Comparison of ENCODE assay signal across 8 cellular contexts in the genomic region with DNA sequence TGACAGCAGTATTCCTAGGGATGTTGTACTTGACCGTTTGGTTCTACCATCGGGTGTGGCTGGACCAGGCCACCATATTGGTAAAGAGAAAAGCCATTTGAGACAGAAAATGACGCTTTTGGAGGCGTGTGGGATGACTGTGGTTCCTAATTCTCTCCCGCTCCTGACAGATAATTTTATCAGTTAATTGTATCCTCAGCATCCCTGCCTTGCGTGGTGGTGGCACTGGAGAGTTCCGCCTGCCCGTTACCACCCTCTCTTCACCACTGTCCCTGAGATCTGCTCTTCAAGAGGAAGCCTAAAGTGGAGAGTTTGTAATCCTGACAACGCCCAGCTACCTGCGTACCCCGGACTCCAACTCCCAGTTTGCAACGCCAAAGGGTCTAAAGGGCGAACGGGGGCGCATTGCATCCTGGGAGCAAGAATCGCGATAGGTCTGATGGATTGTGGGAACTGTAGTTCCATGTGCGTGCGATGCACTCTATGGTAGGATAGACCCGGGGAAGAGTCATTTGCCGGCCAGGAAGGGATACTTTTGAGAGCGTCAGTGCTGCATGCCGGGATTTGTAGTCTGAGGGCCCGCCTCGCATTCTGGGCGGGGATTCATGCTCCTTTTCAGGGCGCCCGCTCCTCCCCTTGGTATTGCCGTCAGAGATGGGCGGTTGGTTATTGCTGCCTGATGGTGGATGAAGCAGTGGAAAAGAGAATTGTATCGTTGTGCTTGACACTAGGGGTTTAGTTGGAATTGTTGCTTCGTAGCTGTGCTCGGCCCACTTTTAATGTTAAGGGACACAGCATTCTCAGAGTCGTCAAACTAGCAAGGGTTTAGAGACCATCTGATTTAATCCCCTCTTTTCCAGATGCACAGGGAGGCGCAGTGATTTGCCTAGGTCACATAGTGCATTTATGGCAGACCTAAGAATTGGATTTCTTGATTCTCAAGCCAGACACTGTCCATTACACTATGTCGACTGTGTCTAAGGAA. TPM values are rescaled to one million over a fixed set of nuclear protein-coding genes. Genes with fewer than 3 reads are reported as not detected.
DNase-seq lines count a peak whose midpoint lies in the region; TF ChIP-seq lines count a peak whose summit lies in the region.

No MANE protein-coding gene starts in this region.

- H3K36me3 ChIP-seq in GM23248 (ENCODE audit: low read depth), result peaks cover 4% of the 10 kb centered on the region; the same call in 1 of the 2 replicates
- H3K36me3 ChIP-seq in Karpas-422 (ENCODE audit: insufficient read depth, low read length), result peaks cover 5% of the 10 kb centered on the region; the same call in 1 of the 2 replicates
- peaks cover 0 to 1% (median 0%) of the 10 kb centered on the region in 3 donors for H3K36me3 ChIP-seq in Peyer's patch

- peaks cover 15% of the 10 kb centered on the region for H3K4me1 ChIP-seq in GM23248 (ENCODE audit: insufficient read depth)
- peaks cover 32% of the 10 kb centered on the region for H3K4me1 ChIP-seq in Karpas-422 (ENCODE audit: low read length)
- peaks cover 0 to 19% (median 4%) of the 10 kb centered on the region in 4 donors for H3K4me1 ChIP-seq in Peyer's patch

- H3F3A ChIP-seq in GM23248 (ENCODE audit: insufficient read depth), result peaks cover 22% of the 10 kb centered on the region

- peak overlapping the region; percentile 94 for H3K27ac ChIP-seq in GM23248
- peak overlapping the region; percentile 92 for H3K27ac ChIP-seq in Karpas-422 (ENCODE audit: low read length)
- H3K27ac ChIP-seq in Peyer's patch, result peak overlapping the region; percentile 93 to 99 (median 98)

- peak; percentile 51 to 76 for TF ChIP-seq POLR2A in Peyer's patch (IDR thresholded peaks at IDR 0.05)

- in situ Hi-C loops in GM23248 (cut with MboI), result no loop called here

- H2AFZ ChIP-seq in GM23248 (peak overlapping the region; percentile 83), Karpas-422 (ENCODE audit: low read length) (peak overlapping the region; percentile 92; the same call in 1 of the 2 replicates)

- no peaks in the 10 kb centered on the region for H3K27me3 ChIP-seq in GM23248 (replicated peaks; ENCODE audit: insufficient read depth)
- H3K27me3 ChIP-seq in Karpas-422 (ENCODE audit: low read length), result no peaks in the 10 kb centered on the region
- no peaks in the 10 kb centered on the region for H3K27me3 ChIP-seq in Peyer's patch

- peak overlapping the region; percentile 87 for H3K4me2 ChIP-seq in GM23248 (ENCODE audit: unreplicated experiment)
- H3K4me2 ChIP-seq in Karpas-422 (ENCODE audit: low read depth, low read length, poor library complexity, severe bottlenecking), result peak overlapping the region; percentile 96

- 5% methylated on average over 36 of the region's 36 CpGs for WGBS in GM23248 (ENCODE audit: low coverage in 1 of 2, low lambda C conversion rate in 2 of 2, missing lambda C conversion rate in 2 of 2), 2 experiments

- DNase-seq in Daoy (ENCODE audit: low read depth) (peak; percentile 99), GM23248 (peak; percentile 99), Karpas-422 (peak; percentile 99), Peyer's patch (peak; percentile 95 to 100 (median 97)), activated T-helper 1 cell treated with Interleukin-2 at 50 U/mL for 16 hours (ENCODE audit: low read depth) (peak; percentile 91), fibroblast of gingiva (ENCODE audit: low read depth) (peak; percentile 99), myocyte (ENCODE audit: low read depth) (peak; percentile 100)
- DNase-seq in stimulated activated CD8-positive, alpha-beta memory T cell treated with anti-CD3 and anti-CD28 coated beads, Interleukin-7, amount 100 ng/mL, for 4 hours (ENCODE audit: low read depth in 2 of 2), result peak; percentile 91 to 97

- H3K79me2 ChIP-seq in GM23248 (ENCODE audit: insufficient read depth), result peaks cover 39% of the 10 kb centered on the region
- peaks cover 35% of the 10 kb centered on the region for H3K79me2 ChIP-seq in Karpas-422 (ENCODE audit: low read length)

- H3K9me3 ChIP-seq in GM23248 (ENCODE audit: low read depth) (no peaks in the 10 kb centered on the region), Karpas-422 (ENCODE audit: low read length) (no peaks in the 10 kb centered on the region), Peyer's patch (no peaks in the 10 kb centered on the region)

- H3K9me2 ChIP-seq in GM23248 (ENCODE audit: insufficient read depth) (no peaks in the 10 kb centered on the region), Karpas-422 (replicated peaks; ENCODE audit: insufficient read depth, low read length) (no peaks in the 10 kb centered on the region)

- peak in 1 of 6 experiments; percentile 14 for TF ChIP-seq CTCF in Peyer's patch (IDR thresholded peaks at IDR 0.05)

- H4K20me1 ChIP-seq in GM23248 (ENCODE audit: insufficient read depth), result no peaks in the 10 kb centered on the region
- peaks cover 24% of the 10 kb centered on the region; the same call in 1 of the 2 replicates for H4K20me1 ChIP-seq in Karpas-422 (ENCODE audit: insufficient read depth, low read depth, low read length)

- H3K9ac ChIP-seq in GM23248, result peak overlapping the region; percentile 87
- peak overlapping the region; percentile 87 for H3K9ac ChIP-seq in Karpas-422 (ENCODE audit: low read length)

- H3K4me3 ChIP-seq in GM23248, result peak overlapping the region; percentile 86
- H3K4me3 ChIP-seq in Karpas-422 (ENCODE audit: low read length), result peak overlapping the region; percentile 85
- peak overlapping the region; percentile 45 to 87 (median 62) for H3K4me3 ChIP-seq in Peyer's patch

RNA-seq across cellular contexts. Expression of a gene that starts 1.0 kb away (rescaled TPM):
- 18.0 and 29.1 TPM in 2 replicates for total RNA-seq in Daoy (2014; rRNA removed; shearing (Covaris generic))
- total RNA-seq in GM23248 (2014; rRNA removed; shearing (Covaris generic)), result 27.7 and 46.9 TPM in 2 replicates
- 5.9 and 6.1 TPM in 2 replicates for polyA plus RNA-seq in GM23248 (2016; fragmentation: Nextera tagmentation; extraction: Ambion mirVana)
- total RNA-seq in Karpas-422 (2014; rRNA removed; shearing (Covaris generic); ENCODE audit: low replicate concordance), result 38.3 and 44.6 TPM in 2 replicates
- total RNA-seq in Peyer's patch, result 100 to 1,000 TPM in 1 of 4 donors, 10 to 100 TPM in 3; 54.8 to 114 (median 72.9) TPM
- 18.5 and 21.4 TPM in 2 replicates for total RNA-seq in myocyte
- 20.0 TPM for polyA plus RNA-seq in myocyte (2012)

RNA-seq across cellular contexts. Expression of a gene that starts 49.4 kb away (rescaled TPM):
- total RNA-seq in Daoy (2014; rRNA removed; shearing (Covaris generic)), result 10.9 and 12.4 TPM in 2 replicates
- 4.7 and 5.2 TPM in 2 replicates for total RNA-seq in GM23248 (2014; rRNA removed; shearing (Covaris generic))
- polyA plus RNA-seq in GM23248 (2016; fragmentation: Nextera tagmentation; extraction: Ambion mirVana), result 2.6 and 3.2 TPM in 2 replicates
- 12.9 and 26.5 TPM in 2 replicates for total RNA-seq in Karpas-422 (2014; rRNA removed; shearing (Covaris generic); ENCODE audit: low replicate concordance)
- 10 to 100 TPM in 1 of 4 donors, 1 to 10 TPM in 3; 3.3 to 10.0 (median 7.1) TPM for total RNA-seq in Peyer's patch
- 3.3 and 5.3 TPM in 2 replicates for total RNA-seq in myocyte
- 1.0 TPM for polyA plus RNA-seq in myocyte (2012)

RNA-seq across cellular contexts. Expression of a gene that starts 53.5 kb away (rescaled TPM):
- not detected in 2 replicates for total RNA-seq in Daoy (2014; rRNA removed; shearing (Covaris generic))
- not detected in 2 replicates for total RNA-seq in GM23248 (2014; rRNA removed; shearing (Covaris generic))
- polyA plus RNA-seq in GM23248 (2016; fragmentation: Nextera tagmentation; extraction: Ambion mirVana), result not detected in 2 replicates
- total RNA-seq in Karpas-422 (2014; rRNA removed; shearing (Covaris generic); ENCODE audit: low replicate concordance), result not detected in 2 replicates
- total RNA-seq in Peyer's patch (1 to 10 TPM in 1 of 4 donors, under 1 TPM in 1, not detected in 2; 0.66 to 1.1 TPM), myocyte (0.16 and 0.57 TPM in 2 replicates)
- 0.78 TPM for polyA plus RNA-seq in myocyte (2012)

RNA-seq across cellular contexts. Expression of a gene that starts 54.8 kb away (rescaled TPM):
- 18.5 and 24.9 TPM in 2 replicates for total RNA-seq in Daoy (2014; rRNA removed; shearing (Covaris generic))
- 28.6 and 33.2 TPM in 2 replicates for total RNA-seq in GM23248 (2014; rRNA removed; shearing (Covaris generic))
- 55.0 TPM in 2 replicates for polyA plus RNA-seq in GM23248 (2016; fragmentation: Nextera tagmentation; extraction: Ambion mirVana)
- 35.8 and 57.8 TPM in 2 replicates for total RNA-seq in Karpas-422 (2014; rRNA removed; shearing (Covaris generic); ENCODE audit: low replicate concordance)
- 10 to 100 TPM; 21.7 to 53.6 (median 41.9) TPM for total RNA-seq in Peyer's patch
- 30.1 and 36.4 TPM in 2 replicates for total RNA-seq in myocyte
- 46.7 TPM for polyA plus RNA-seq in myocyte (2012)

Comparison
In these comparisons a context has a peak if more than half of its experiments do, and no peak if none do; other contexts are left out.
1. Peak in every context shown above with its lines: DNase-seq, H3K4me3 ChIP-seq and H3K27ac ChIP-seq.